ENCODE assay signal across 23 cellular contexts in the genomic region with DNA sequence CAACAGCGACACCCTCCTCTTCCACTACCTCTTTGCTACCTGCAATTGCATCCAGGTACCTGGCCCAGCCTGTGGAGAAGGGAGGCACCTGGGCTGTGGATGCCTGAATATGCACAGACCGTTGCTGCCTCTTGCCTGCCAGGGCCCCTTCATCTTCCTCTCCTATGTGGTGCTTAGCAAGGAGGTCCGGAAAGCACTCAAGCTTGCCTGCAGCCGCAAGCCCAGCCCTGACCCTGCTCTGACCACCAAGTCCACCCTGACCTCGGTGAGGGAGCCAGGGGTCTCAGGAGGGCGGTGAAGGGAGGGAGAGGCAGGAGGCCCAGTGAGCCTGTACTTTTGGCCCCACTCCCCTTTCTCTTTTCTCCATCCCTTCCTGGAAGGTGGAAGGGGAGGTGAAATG. TPM values are rescaled to one million over a fixed set of nuclear protein-coding genes. Genes with fewer than 3 reads are reported as not detected.
DNase-seq lines count a peak whose midpoint lies in the region; ATAC-seq and TF ChIP-seq lines count a peak whose summit lies in the region.
"Had no signal": no experiment of that assay in that cellular context is flagged by ENCODE, and none has a peak within 500 bp of the region (broad histone marks: within the 10 kb centered on the region; RNA-seq: fewer than 3 reads in every experiment).

No MANE protein-coding gene starts in this region.

- no peaks in the 10 kb centered on the region for H3K9me3 Mint-ChIP-seq in nephron
- H3K9me3 Mint-ChIP-seq in stimulated activated effector memory CD8-positive, alpha-beta T cell treated with anti-CD3 and anti-CD28 coated beads, Interleukin-12 subunit alpha, Interleukin-12 subunit beta, amount 100 ng/mL, for 72 hours: no peaks in the 10 kb centered on the region
- H3K9me3 Mint-ChIP-seq: CD4-positive, alpha-beta T cell had no signal

- no peak overlapping the region for H3K4me3 Mint-ChIP-seq in nephron
- H3K4me3 Mint-ChIP-seq in stimulated activated effector memory CD8-positive, alpha-beta T cell treated with anti-CD3 and anti-CD28 coated beads, Interleukin-12 subunit alpha, Interleukin-12 subunit beta, amount 100 ng/mL, for 72 hours: no peak overlapping the region
- H3K4me3 Mint-ChIP-seq: CD4-positive, alpha-beta T cell had no signal

- no peak for ATAC-seq in stimulated activated effector memory CD8-positive, alpha-beta T cell treated with anti-CD3 and anti-CD28 coated beads, Interleukin-12 subunit alpha, Interleukin-12 subunit beta, amount 100 ng/mL, for 72 hours
- ATAC-seq in GM19035 (IDR thresholded peaks at IDR 0.05; ENCODE audit: unreplicated experiment): no peak
- ATAC-seq: Panc1 had no signal

- no peaks in the 10 kb centered on the region for H4K20me1 ChIP-seq in mammary epithelial cell (ENCODE audit: insufficient read depth, low read length)
- H4K20me1 ChIP-seq: BLaER1 had no signal

- H3K4me3 ChIP-seq in dorsolateral prefrontal cortex (no peak overlapping the region), mammary epithelial cell (replicated peaks in 1 of 3; ENCODE audit: insufficient read depth in 1 of 3, low read depth in 2 of 3, low read length in 3 of 3) (no peak overlapping the region)
- H3K4me3 ChIP-seq: BLaER1 had no signal

- WGBS in mammary epithelial cell (ENCODE audit: low coverage, missing lambda C conversion rate): 96% methylated on average over 6 of the region's 6 CpGs

- H3K9me3 ChIP-seq in mammary epithelial cell (replicated peaks; ENCODE audit: insufficient read depth, low read length): no peaks in the 10 kb centered on the region
- H3K9me3 ChIP-seq: BLaER1 had no signal

- in situ Hi-C loops in mammary epithelial cell (cut with MboI; ENCODE audit: low sequenced_read_pairs in 2 of 2): no loop called here

- peaks cover 5% of the 10 kb centered on the region for H3K36me3 ChIP-seq in mammary epithelial cell (ENCODE audit: insufficient read depth, low read length)

- H3K4me2 ChIP-seq in mammary epithelial cell (ENCODE audit: insufficient read depth, low read depth, low read length): no peak overlapping the region
- H3K4me2 ChIP-seq: BLaER1 had no signal

- no peak overlapping the region for H3K9ac ChIP-seq in mammary epithelial cell (ENCODE audit: insufficient read depth, low read length)
- H3K9ac ChIP-seq: BLaER1 had no signal

- H3K27me3 Mint-ChIP-seq in nephron (ENCODE audit: low read depth): peaks cover 15% of the 10 kb centered on the region
- H3K27me3 Mint-ChIP-seq: CD4-positive, alpha-beta T cell had no signal

- BruUV-seq in mammary epithelial cell (replicated peaks; lab: Mats Ljungman, UMichigan): no TSS peak

- H3K36me3 Mint-ChIP-seq in nephron (ENCODE audit: low read depth): peaks cover 24% of the 10 kb centered on the region
- no peaks in the 10 kb centered on the region for H3K36me3 Mint-ChIP-seq in stimulated activated effector memory CD8-positive, alpha-beta T cell treated with anti-CD3 and anti-CD28 coated beads, Interleukin-12 subunit alpha, Interleukin-12 subunit beta, amount 100 ng/mL, for 72 hours

- H3K4me1 ChIP-seq in mammary epithelial cell (ENCODE audit: insufficient read depth, low read length): peaks cover 42% of the 10 kb centered on the region

- dilution Hi-C loops in mammary epithelial cell (cut with HindIII; ENCODE audit: low sequenced_read_pairs): loop anchor here (5.0 to 10.0 kb wide), 4 partner anchors 34 to 177 kb away; a partner anchor contains a TSS

- CTCF ChIA-PET in mammary epithelial cell (lab: Charles Lee; ENCODE audit: low non-redundant PET): no interaction called here

- H2AFZ ChIP-seq in mammary epithelial cell (ENCODE audit: low read depth, low read length): no peak overlapping the region

- H3K27me3 ChIP-seq in dorsolateral prefrontal cortex: no peaks in the 10 kb centered on the region
- H3K27me3 ChIP-seq in mammary epithelial cell (ENCODE audit: insufficient read depth, low read length): no peaks in the 10 kb centered on the region
- H3K27me3 ChIP-seq: BLaER1 had no signal

- H3K79me2 ChIP-seq in mammary epithelial cell (ENCODE audit: insufficient read depth, low read length): peaks cover 25% of the 10 kb centered on the region

- H3K27ac ChIP-seq in dorsolateral prefrontal cortex: peak overlapping the region in 41 of 59 donors; percentile 4 to 100 (median 94)
- H3K27ac ChIP-seq in mammary epithelial cell (ENCODE audit: insufficient read depth, low read depth, low read length): no peak overlapping the region
- H3K27ac ChIP-seq: BLaER1 had no signal

- no peak for TF ChIP-seq CTCF in dorsolateral prefrontal cortex (IDR thresholded peaks at IDR 0.05 in 54 of 56, conservative IDR thresholded peaks at IDR 0.05 in 2 of 56; ENCODE audit: low read depth in 1 of 56, partially characterized antibody in 56 of 56)
- no peak for TF ChIP-seq CTCF in nephron (IDR thresholded peaks at IDR 0.05; ENCODE audit: unreplicated experiment in 3 of 3)
- TF ChIP-seq CTCF in mammary epithelial cell (conservative IDR thresholded peaks at IDR 0.05 in 1 of 2, IDR thresholded peaks at IDR 0.05 in 1 of 2; ENCODE audit: extremely low read depth in 1 of 2, insufficient read depth in 1 of 2, low read depth in 1 of 2, low read length in 2 of 2): no peak

- peaks cover 33% of the 10 kb centered on the region for H3K4me1 Mint-ChIP-seq in nephron
- no peaks in the 10 kb centered on the region for H3K4me1 Mint-ChIP-seq in stimulated activated effector memory CD8-positive, alpha-beta T cell treated with anti-CD3 and anti-CD28 coated beads, Interleukin-12 subunit alpha, Interleukin-12 subunit beta, amount 100 ng/mL, for 72 hours

- intact Hi-C loops in dorsolateral prefrontal cortex (cut with DNase I) (loop anchor here in 1 of 2 donors (5.0 kb wide), 1 partner anchor 41 kb away; no protein-coding TSS in a partner anchor), mammary epithelial cell (cut with micrococcal nuclease) (loop anchor here (5.0 kb wide), 1 partner anchor 221 kb away; a partner anchor contains a TSS)

- DNase-seq in dorsolateral prefrontal cortex (peak in 1 of 10 donors; percentile 42), mammary epithelial cell (no peak), iPS-NIHi7 (ENCODE audit: extremely low spot score) (no peak), NCI-H69 (lab: John Stamatoyannopoulos, UW) (no peak)
- no peak for DNase-seq in stimulated activated effector memory CD8-positive, alpha-beta T cell treated with anti-CD3 and anti-CD28 coated beads, Interleukin-12 subunit alpha, Interleukin-12 subunit beta, amount 100 ng/mL, for 72 hours (ENCODE audit: low spot score in 2 of 2)
- DNase-seq: ACHN; CD4-positive, alpha-beta T cell; COR-L47; DMS79; Karpas-422; MV-4-11; NCI-H1105 treated with DMSO at 0.1 percent for 48 hours; NCI-H2029 treated with DMSO at 0.1 percent for 48 hours; NCI-H226; NCI-H510A treated with DMSO at 0.1 percent for 48 hours; NCI-H774; NK-92 treated with Interleukin-12 subunit alpha and Interleukin-12 subunit beta, amount 100 ng/mL, for 24 hours had no signal

- H3K27ac Mint-ChIP-seq in nephron: peak overlapping the region in 2 of 3 experiments; percentile 42 to 52
- peak overlapping the region; percentile 70 for H3K27ac Mint-ChIP-seq in stimulated activated effector memory CD8-positive, alpha-beta T cell treated with anti-CD3 and anti-CD28 coated beads, Interleukin-12 subunit alpha, Interleukin-12 subunit beta, amount 100 ng/mL, for 72 hours
- H3K27ac Mint-ChIP-seq: CD4-positive, alpha-beta T cell had no signal

RNA-seq across cellular contexts. Expression of a gene that starts 11.5 kb away (rescaled TPM):
- total RNA-seq in dorsolateral prefrontal cortex (100 to 1,000 TPM in 19 of 120 experiments, 10 to 100 TPM in 101; 52.9 to 176 (median 79.2) TPM), mammary epithelial cell (10 to 100 TPM in 1 of 2 donors, 1 to 10 TPM in 1; 4.3 to 24.0 TPM)
- polyA plus RNA-seq in mammary epithelial cell: 25.7 TPM
- 6.9 TPM for polyA minus RNA-seq in mammary epithelial cell

RNA-seq across cellular contexts. Expression of a gene that starts 22.1 kb away (rescaled TPM):
- 100 to 1,000 TPM; 115 to 213 (median 171) TPM for total RNA-seq in dorsolateral prefrontal cortex
- 10 to 100 TPM; 34.7 to 36.0 TPM for total RNA-seq in mammary epithelial cell
- 17.4 TPM for polyA plus RNA-seq in mammary epithelial cell
- polyA minus RNA-seq in mammary epithelial cell: 49.9 TPM

RNA-seq across cellular contexts. Expression of a gene that starts 35.4 kb away (rescaled TPM):
- total RNA-seq in dorsolateral prefrontal cortex (10 to 100 TPM in 14 of 120 experiments, 1 to 10 TPM in 106; 1.9 to 14.4 (median 6.7) TPM), mammary epithelial cell (1 to 10 TPM in 1 of 2 donors, not detected in 1; 1.7 TPM)
- polyA plus RNA-seq in mammary epithelial cell: 2.1 TPM
- not detected for polyA minus RNA-seq in mammary epithelial cell
- total RNA-seq: CD4-positive, alpha-beta T cell; H4; M059J had no signal

RNA-seq across cellular contexts. Expression of a gene that starts 57.7 kb away (rescaled TPM):
- total RNA-seq in dorsolateral prefrontal cortex (100 to 1,000 TPM; 109 to 280 (median 226) TPM), mammary epithelial cell (100 to 1,000 TPM; 349 to 468 TPM)
- 282 TPM for polyA plus RNA-seq in mammary epithelial cell
- polyA minus RNA-seq in mammary epithelial cell: 291 TPM
